In genomic region chr1:25572708-25573590, GRCh38 we compare ENCODE assay signal across 9 cellular contexts. TPM values are rescaled to one million over a fixed set of nuclear protein-coding genes. Genes with fewer than 3 reads are reported as not detected.
DNase-seq lines count a peak whose midpoint lies in the region; ATAC-seq and TF ChIP-seq lines count a peak whose summit lies in the region.
"Had no signal": no experiment of that assay in that cellular context is flagged by ENCODE, and none has a peak within 500 bp of the region (broad histone marks: within the 10 kb centered on the region; RNA-seq: fewer than 3 reads in every experiment).

No MANE protein-coding gene starts in this region.

- H3K36me3 ChIP-seq in psoas muscle (ENCODE audit: insufficient read depth in 1 of 2, low read depth in 1 of 2), result no peaks in the 10 kb centered on the region

- H3K4me1 Mint-ChIP-seq in activated T-cell treated with anti-CD3 and anti-CD28 coated beads, Interleukin-2, amount 50 U/mL, for 72 hours (ENCODE audit: low read depth), result peaks cover 25% of the 10 kb centered on the region

- H3K36me3 Mint-ChIP-seq in activated T-cell treated with anti-CD3 and anti-CD28 coated beads, Interleukin-2, amount 50 U/mL, for 72 hours (ENCODE audit: insufficient read depth in 2 of 2), result no peaks in the 10 kb centered on the region

- H3K4me1 ChIP-seq in psoas muscle, result peaks cover 21% of the 10 kb centered on the region

- no peak overlapping the region for H3K4me3 Mint-ChIP-seq in activated T-cell treated with anti-CD3 and anti-CD28 coated beads, Interleukin-2, amount 50 U/mL, for 72 hours
- H3K4me3 Mint-ChIP-seq: dendritic cell treated with granulocyte-macrophage colony-stimulating factor and Interleukin-4, amounts not matched to agents 40 ng/mL and 50 ng/mL, for 4 days had no signal

- no peaks in the 10 kb centered on the region for H3K27me3 Mint-ChIP-seq in activated T-cell treated with anti-CD3 and anti-CD28 coated beads, Interleukin-2, amount 50 U/mL, for 72 hours (ENCODE audit: low read depth)

- H3K9me3 ChIP-seq in psoas muscle, result no peaks in the 10 kb centered on the region

- no peak overlapping the region for H3K27ac Mint-ChIP-seq in activated T-cell treated with anti-CD3 and anti-CD28 coated beads, Interleukin-2, amount 50 U/mL, for 72 hours
- H3K27ac Mint-ChIP-seq: dendritic cell treated with granulocyte-macrophage colony-stimulating factor and Interleukin-4, amounts not matched to agents 40 ng/mL and 50 ng/mL, for 4 days had no signal

- H3K4me3 ChIP-seq in fibroblast of the aortic adventitia (ENCODE audit: low read depth, low read length), result no peak overlapping the region
- H3K4me3 ChIP-seq in psoas muscle, result no peak overlapping the region

- 34 to 41% (median 35%) methylated on average over 18 of the region's 18 CpGs for WGBS in psoas muscle, 3 donors

- peak; percentile 48 to 63 for ATAC-seq in activated T-cell treated with anti-CD3 and anti-CD28 coated beads, Interleukin-2, amount 50 U/mL, for 72 hours (replicated peaks in 1 of 2)
- ATAC-seq in psoas muscle, result peak; percentile 49 to 77 (median 61)
- no peak for ATAC-seq in HG02840 (IDR thresholded peaks at IDR 0.05; ENCODE audit: low FRiP score, unreplicated experiment)
- no peak for ATAC-seq in HG03135 (IDR thresholded peaks at IDR 0.05; ENCODE audit: unreplicated experiment)

- H3K27ac ChIP-seq in psoas muscle, result no peak overlapping the region

- no peaks in the 10 kb centered on the region for H3K9me3 Mint-ChIP-seq in activated T-cell treated with anti-CD3 and anti-CD28 coated beads, Interleukin-2, amount 50 U/mL, for 72 hours
- H3K9me3 Mint-ChIP-seq: dendritic cell treated with granulocyte-macrophage colony-stimulating factor and Interleukin-4, amounts not matched to agents 40 ng/mL and 50 ng/mL, for 4 days had no signal

- DNase-seq in activated T-cell treated with anti-CD3 and anti-CD28 coated beads for 1 hour (ENCODE audit: low read depth) (peak; percentile 38), activated T-cell treated with anti-CD3 and anti-CD28 coated beads for 4 hours (no peak), NCI-H510A treated with DMSO at 0.1 percent for 48 hours (lab: John Stamatoyannopoulos, UW) (peak; percentile 57), fibroblast of the aortic adventitia (ENCODE audit: low read depth) (peak; percentile 52), psoas muscle (peak; percentile 64 to 77)
- DNase-seq in activated T-cell treated with anti-CD3 and anti-CD28 coated beads, Interleukin-2, amount 50 U/mL, for 72 hours, result peak; percentile 52 to 60

- H3K27me3 ChIP-seq in psoas muscle (ENCODE audit: insufficient read depth in 3 of 3, low read length in 2 of 3), result no peaks in the 10 kb centered on the region

- intact Hi-C loops in psoas muscle (cut with DNase I), result no loop called here

- TF ChIP-seq CTCF in fibroblast of the aortic adventitia (IDR thresholded peaks at IDR 0.05; ENCODE audit: insufficient read depth, low read length), result peak; percentile 93
- peak; percentile 63 for TF ChIP-seq CTCF in psoas muscle (IDR thresholded peaks at IDR 0.05)

RNA-seq across cellular contexts. Expression of gene LDLRAP1, which starts 29.5 kb away (rescaled TPM):
- total RNA-seq in activated T-cell treated with anti-CD3 and anti-CD28 coated beads, Interleukin-2, amount 50 U/mL, for 72 hours, result 10 to 100 TPM; 13.5 to 14.7 TPM
- 5.3 and 12.4 TPM in 2 replicates for total RNA-seq in fibroblast of the aortic adventitia (ENCODE audit: low replicate concordance)
- total RNA-seq in psoas muscle, result 10 to 100 TPM; 10.1 to 12.9 (median 10.9) TPM
- polyA plus RNA-seq in psoas muscle, result 10 to 100 TPM in 1 of 3 donors, 1 to 10 TPM in 2; 5.6 to 10.5 (median 6.7) TPM

RNA-seq across cellular contexts. Expression of gene MAN1C1, which starts 43.6 kb away (rescaled TPM):
- total RNA-seq in activated T-cell treated with anti-CD3 and anti-CD28 coated beads, Interleukin-2, amount 50 U/mL, for 72 hours, result 10 to 100 TPM in 1 of 2 donors, 1 to 10 TPM in 1; 9.4 to 13.3 TPM
- 6.6 and 32.0 TPM in 2 replicates for total RNA-seq in fibroblast of the aortic adventitia (ENCODE audit: low replicate concordance)
- 1 to 10 TPM; 1.8 to 6.7 (median 2.5) TPM for total RNA-seq in psoas muscle
- 1 to 10 TPM; 1.8 to 2.0 (median 1.9) TPM for polyA plus RNA-seq in psoas muscle

Comparison
In these comparisons a context has a peak if more than half of its experiments do, and no peak if none do; other contexts are left out.
1. ATAC-seq: peak in activated T-cell treated with anti-CD3 and anti-CD28 coated beads, Interleukin-2, amount 50 U/mL, for 72 hours (2 of 2) and psoas muscle (4 of 4); none in HG02840 (single experiment) and HG03135 (single experiment).